ENCODE assay signal across 1 cellular context in the genomic region with DNA sequence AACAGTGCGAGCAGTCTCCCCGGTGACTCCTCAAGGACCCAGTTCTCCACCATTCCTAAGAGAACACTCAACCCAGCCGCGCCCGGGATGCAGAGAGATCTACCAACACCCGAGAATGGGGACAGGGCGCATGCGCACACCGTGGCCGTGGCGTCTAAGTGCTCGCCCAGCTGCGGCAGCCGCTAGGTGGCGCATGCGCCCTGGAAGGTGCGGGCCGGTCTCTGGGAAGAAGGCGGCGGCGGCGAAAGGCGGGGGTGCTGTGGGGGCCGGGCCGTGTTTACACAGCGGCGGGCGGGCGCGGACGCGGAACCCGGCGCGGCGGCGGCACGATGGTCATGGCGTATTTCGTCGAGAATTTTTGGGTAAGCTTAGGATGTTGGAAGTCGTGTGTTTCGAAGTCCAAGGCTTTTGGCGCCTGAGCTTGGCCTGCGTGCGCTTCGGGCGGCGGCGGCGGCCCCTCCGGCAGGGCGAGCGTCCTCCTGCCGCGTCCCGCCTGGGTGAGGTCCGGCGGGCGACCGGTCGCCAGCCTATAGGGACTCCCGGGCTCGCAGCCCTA.
TF ChIP-seq lines count a peak whose summit lies in the region.

TSS of gene FCHO2 (plus strand) at position 274 of the 556 bp plus-strand sequence. CDS start at position 330, 56 bp downstream.

TF ChIP-seq in HepG2, 621 proteins besides CTCF, POLR2A, EP300 and RAD21 (continued from another document and continues in another):
- TF ChIP-seq, protein P1, sequence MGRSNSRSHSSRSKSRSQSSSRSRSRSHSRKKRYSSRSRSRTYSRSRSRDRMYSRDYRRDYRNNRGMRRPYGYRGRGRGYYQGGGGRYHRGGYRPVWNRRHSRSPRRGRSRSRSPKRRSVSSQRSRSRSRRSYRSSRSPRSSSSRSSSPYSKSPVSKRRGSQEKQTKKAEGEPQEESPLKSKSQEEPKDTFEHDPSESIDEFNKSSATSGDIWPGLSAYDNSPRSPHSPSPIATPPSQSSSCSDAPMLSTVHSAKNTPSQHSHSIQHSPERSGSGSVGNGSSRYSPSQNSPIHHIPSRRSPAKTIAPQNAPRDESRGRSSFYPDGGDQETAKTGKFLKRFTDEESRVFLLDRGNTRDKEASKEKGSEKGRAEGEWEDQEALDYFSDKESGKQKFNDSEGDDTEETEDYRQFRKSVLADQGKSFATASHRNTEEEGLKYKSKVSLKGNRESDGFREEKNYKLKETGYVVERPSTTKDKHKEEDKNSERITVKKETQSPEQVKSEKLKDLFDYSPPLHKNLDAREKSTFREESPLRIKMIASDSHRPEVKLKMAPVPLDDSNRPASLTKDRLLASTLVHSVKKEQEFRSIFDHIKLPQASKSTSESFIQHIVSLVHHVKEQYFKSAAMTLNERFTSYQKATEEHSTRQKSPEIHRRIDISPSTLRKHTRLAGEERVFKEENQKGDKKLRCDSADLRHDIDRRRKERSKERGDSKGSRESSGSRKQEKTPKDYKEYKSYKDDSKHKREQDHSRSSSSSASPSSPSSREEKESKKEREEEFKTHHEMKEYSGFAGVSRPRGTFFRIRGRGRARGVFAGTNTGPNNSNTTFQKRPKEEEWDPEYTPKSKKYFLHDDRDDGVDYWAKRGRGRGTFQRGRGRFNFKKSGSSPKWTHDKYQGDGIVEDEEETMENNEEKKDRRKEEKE (IDR thresholded peaks at IDR 0.05), result no peak
- TF ChIP-seq ATF5 (CRISPR knock-in tag; IDR thresholded peaks at IDR 0.05; ENCODE audit: low read depth) (no peak), ZIK1 (CRISPR knock-in tag; IDR thresholded peaks at IDR 0.05; ENCODE audit: borderline replicate concordance, low read depth) (peak; percentile 56; the same call in 1 of the 2 replicates), ZNF709 (CRISPR knock-in tag; IDR thresholded peaks at IDR 0.05) (peak; percentile 42), TIGD3 (CRISPR knock-in tag; IDR thresholded peaks at IDR 0.05; ENCODE audit: borderline replicate concordance) (no peak), EEA1 (CRISPR knock-in tag; IDR thresholded peaks at IDR 0.05; ENCODE audit: borderline replicate concordance) (peak; percentile 72; the same call in 1 of the 2 replicates), FLYWCH1 (CRISPR knock-in tag; IDR thresholded peaks at IDR 0.05) (no peak), ZNF768 (CRISPR knock-in tag; IDR thresholded peaks at IDR 0.05) (peak; percentile 65; the same call in 1 of the 2 replicates), SATB2 (CRISPR knock-in tag; IDR thresholded peaks at IDR 0.05) (no peak), ZNF510 (CRISPR knock-in tag; IDR thresholded peaks at IDR 0.05; ENCODE audit: low read depth) (no peak), MXI1 (IDR thresholded peaks at IDR 0.05; ENCODE audit: borderline replicate concordance, low read depth, low read length) (peak; percentile 23; the same call in 1 of the 3 replicates), ZNF232 (CRISPR knock-in tag; IDR thresholded peaks at IDR 0.05; ENCODE audit: borderline replicate concordance) (peak; percentile 13; the same call in 1 of the 2 replicates), FOXC1 (CRISPR knock-in tag; IDR thresholded peaks at IDR 0.05; ENCODE audit: borderline replicate concordance) (peak; percentile 92), MATR3 (CRISPR knock-in tag; IDR thresholded peaks at IDR 0.05) (no peak), ZNF496 (CRISPR knock-in tag; IDR thresholded peaks at IDR 0.05; ENCODE audit: insufficient replicate concordance) (no peak), CEBPG (CRISPR knock-in tag; IDR thresholded peaks at IDR 0.05) (no peak), ZNF382 (CRISPR knock-in tag; IDR thresholded peaks at IDR 0.05; ENCODE audit: borderline replicate concordance) (no peak), ZFP37 (CRISPR knock-in tag; IDR thresholded peaks at IDR 0.05; ENCODE audit: borderline replicate concordance) (0 out of 2 replicates have a peak, but pooled peaks have one; percentile 7), IRF2 (CRISPR knock-in tag; IDR thresholded peaks at IDR 0.05) (peak; percentile 79; the same call in 1 of the 2 replicates), NFATC3 (CRISPR knock-in tag; IDR thresholded peaks at IDR 0.05) (no peak), ZBTB8A (CRISPR knock-in tag; IDR thresholded peaks at IDR 0.05; ENCODE audit: borderline replicate concordance, low read depth) (no peak), ZFYVE20 (CRISPR knock-in tag; IDR thresholded peaks at IDR 0.05; ENCODE audit: borderline replicate concordance, low read depth) (no peak), ZNF737 (CRISPR knock-in tag; IDR thresholded peaks at IDR 0.05; ENCODE audit: borderline replicate concordance) (no peak), POGK (CRISPR knock-in tag; conservative IDR thresholded peaks at IDR 0.05) (peak; percentile 91)
- TF ChIP-seq, protein P2, sequence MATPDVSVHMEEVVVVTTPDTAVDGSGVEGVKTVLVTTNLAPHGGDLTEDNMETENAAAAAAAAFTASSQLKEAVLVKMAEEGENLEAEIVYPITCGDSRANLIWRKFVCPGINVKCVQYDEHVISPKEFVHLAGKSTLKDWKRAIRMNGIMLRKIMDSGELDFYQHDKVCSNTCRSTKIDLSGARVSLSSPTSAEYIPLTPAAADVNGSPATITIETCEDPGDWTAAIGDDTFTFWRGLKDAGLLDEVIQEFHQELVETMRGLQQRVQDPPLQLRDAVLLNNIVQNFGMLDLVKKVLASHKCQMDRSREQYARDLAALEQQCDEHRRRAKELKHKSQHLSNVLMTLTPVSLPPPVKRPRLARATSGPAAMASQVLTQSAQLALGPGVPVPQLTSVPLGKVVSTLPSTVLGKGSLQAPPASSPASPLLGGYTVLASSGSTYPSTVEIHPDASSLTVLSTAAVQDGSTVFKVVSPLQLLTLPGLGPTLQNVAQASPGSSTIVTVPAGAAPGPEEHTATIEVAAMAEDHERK (CRISPR knock-in tag; IDR thresholded peaks at IDR 0.05; ENCODE audit: low read depth), result peak; percentile 56; the same call in 1 of the 2 replicates
- TF ChIP-seq, protein P3, sequence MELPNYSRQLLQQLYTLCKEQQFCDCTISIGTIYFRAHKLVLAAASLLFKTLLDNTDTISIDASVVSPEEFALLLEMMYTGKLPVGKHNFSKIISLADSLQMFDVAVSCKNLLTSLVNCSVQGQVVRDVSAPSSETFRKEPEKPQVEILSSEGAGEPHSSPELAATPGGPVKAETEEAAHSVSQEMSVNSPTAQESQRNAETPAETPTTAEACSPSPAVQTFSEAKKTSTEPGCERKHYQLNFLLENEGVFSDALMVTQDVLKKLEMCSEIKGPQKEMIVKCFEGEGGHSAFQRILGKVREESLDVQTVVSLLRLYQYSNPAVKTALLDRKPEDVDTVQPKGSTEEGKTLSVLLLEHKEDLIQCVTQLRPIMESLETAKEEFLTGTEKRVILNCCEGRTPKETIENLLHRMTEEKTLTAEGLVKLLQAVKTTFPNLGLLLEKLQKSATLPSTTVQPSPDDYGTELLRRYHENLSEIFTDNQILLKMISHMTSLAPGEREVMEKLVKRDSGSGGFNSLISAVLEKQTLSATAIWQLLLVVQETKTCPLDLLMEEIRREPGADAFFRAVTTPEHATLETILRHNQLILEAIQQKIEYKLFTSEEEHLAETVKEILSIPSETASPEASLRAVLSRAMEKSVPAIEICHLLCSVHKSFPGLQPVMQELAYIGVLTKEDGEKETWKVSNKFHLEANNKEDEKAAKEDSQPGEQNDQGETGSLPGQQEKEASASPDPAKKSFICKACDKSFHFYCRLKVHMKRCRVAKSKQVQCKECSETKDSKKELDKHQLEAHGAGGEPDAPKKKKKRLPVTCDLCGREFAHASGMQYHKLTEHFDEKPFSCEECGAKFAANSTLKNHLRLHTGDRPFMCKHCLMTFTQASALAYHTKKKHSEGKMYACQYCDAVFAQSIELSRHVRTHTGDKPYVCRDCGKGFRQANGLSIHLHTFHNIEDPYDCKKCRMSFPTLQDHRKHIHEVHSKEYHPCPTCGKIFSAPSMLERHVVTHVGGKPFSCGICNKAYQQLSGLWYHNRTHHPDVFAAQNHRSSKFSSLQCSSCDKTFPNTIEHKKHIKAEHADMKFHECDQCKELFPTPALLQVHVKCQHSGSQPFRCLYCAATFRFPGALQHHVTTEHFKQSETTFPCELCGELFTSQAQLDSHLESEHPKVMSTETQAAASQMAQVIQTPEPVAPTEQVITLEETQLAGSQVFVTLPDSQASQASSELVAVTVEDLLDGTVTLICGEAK (IDR thresholded peaks at IDR 0.05), result no peak
- TF ChIP-seq, protein P3 (CRISPR knock-in tag; IDR thresholded peaks at IDR 0.05), result no peak
- TF ChIP-seq, protein P4, sequence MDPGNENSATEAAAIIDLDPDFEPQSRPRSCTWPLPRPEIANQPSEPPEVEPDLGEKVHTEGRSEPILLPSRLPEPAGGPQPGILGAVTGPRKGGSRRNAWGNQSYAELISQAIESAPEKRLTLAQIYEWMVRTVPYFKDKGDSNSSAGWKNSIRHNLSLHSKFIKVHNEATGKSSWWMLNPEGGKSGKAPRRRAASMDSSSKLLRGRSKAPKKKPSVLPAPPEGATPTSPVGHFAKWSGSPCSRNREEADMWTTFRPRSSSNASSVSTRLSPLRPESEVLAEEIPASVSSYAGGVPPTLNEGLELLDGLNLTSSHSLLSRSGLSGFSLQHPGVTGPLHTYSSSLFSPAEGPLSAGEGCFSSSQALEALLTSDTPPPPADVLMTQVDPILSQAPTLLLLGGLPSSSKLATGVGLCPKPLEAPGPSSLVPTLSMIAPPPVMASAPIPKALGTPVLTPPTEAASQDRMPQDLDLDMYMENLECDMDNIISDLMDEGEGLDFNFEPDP (CRISPR knock-in tag; conservative IDR thresholded peaks at IDR 0.05), result no peak
- TF ChIP-seq, protein P5, sequence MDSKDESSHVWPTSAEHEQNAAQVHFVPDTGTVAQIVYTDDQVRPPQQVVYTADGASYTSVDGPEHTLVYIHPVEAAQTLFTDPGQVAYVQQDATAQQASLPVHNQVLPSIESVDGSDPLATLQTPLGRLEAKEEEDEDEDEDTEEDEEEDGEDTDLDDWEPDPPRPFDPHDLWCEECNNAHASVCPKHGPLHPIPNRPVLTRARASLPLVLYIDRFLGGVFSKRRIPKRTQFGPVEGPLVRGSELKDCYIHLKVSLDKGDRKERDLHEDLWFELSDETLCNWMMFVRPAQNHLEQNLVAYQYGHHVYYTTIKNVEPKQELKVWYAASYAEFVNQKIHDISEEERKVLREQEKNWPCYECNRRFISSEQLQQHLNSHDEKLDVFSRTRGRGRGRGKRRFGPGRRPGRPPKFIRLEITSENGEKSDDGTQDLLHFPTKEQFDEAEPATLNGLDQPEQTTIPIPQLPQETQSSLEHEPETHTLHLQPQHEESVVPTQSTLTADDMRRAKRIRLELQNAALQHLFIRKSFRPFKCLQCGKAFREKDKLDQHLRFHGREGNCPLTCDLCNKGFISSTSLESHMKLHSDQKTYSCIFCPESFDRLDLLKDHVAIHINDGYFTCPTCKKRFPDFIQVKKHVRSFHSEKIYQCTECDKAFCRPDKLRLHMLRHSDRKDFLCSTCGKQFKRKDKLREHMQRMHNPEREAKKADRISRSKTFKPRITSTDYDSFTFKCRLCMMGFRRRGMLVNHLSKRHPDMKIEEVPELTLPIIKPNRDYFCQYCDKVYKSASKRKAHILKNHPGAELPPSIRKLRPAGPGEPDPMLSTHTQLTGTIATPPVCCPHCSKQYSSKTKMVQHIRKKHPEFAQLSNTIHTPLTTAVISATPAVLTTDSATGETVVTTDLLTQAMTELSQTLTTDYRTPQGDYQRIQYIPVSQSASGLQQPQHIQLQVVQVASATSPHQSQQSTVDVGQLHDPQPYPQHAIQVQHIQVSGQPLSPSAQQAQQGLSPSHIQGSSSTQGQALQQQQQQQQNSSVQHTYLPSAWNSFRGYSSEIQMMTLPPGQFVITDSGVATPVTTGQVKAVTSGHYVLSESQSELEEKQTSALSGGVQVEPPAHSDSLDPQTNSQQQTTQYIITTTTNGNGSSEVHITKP (CRISPR knock-in tag; IDR thresholded peaks at IDR 0.05; ENCODE audit: low read depth), result no peak
